ENCODE assay signal across 8 cellular contexts in genomic region chr9:117414906-117415583, GRCh38. TPM values are rescaled to one million over a fixed set of nuclear protein-coding genes. Genes with fewer than 3 reads are reported as not detected.
DNase-seq lines count a peak whose midpoint lies in the region; ATAC-seq and TF ChIP-seq lines count a peak whose summit lies in the region.

Gene ASTN2, minus strand, starts transcription at chr9:117415057. Its CDS starts 119 bp downstream, at chr9:117414938.

- H3K9me3 ChIP-seq in A673 (ENCODE audit: low read depth, low read length, poor library complexity, severe bottlenecking) = no peaks in the 10 kb centered on the region
- no peaks in the 10 kb centered on the region for H3K9me3 ChIP-seq in HUES48 (ENCODE audit: control insufficient read depth, insufficient read depth, low read length)

- CTCF ChIA-PET in A673 (lab: Charles Lee) = interaction anchor here (0.7 kb wide), 1 partner anchor 677 kb away, joined by 3 read pairs; no protein-coding TSS in a partner anchor

- H3K4me1 Mint-ChIP-seq in naive B cell (peaks cover 0 to 3% (median 0%) of the 10 kb centered on the region in 3 donors), immature natural killer cell (no peaks in the 10 kb centered on the region)

- TF ChIP-seq CTCF in A673 (conservative IDR thresholded peaks at IDR 0.05; ENCODE audit: low read depth, low read length) = no peak
- TF ChIP-seq CTCF in epithelial cell of proximal tubule (conservative IDR thresholded peaks at IDR 0.05; ENCODE audit: low read depth, low read length) = no peak

- peaks cover 25 to 40% (median 29%) of the 10 kb centered on the region in 3 donors for H3K27me3 Mint-ChIP-seq in naive B cell
- peaks cover 5 to 26% (median 15%) of the 10 kb centered on the region in 3 donors for H3K27me3 Mint-ChIP-seq in immature natural killer cell (ENCODE audit: low read depth in 3 of 3)

- H3K27ac Mint-ChIP-seq in naive B cell (no peak within 1 kb of the TSS), immature natural killer cell (no peak within 1 kb of the TSS)

- H3K36me3 ChIP-seq in A673 (ENCODE audit: insufficient read depth, low read length, poor library complexity, severe bottlenecking) = no peaks in the 10 kb centered on the region
- no peaks in the 10 kb centered on the region for H3K36me3 ChIP-seq in HUES48 (ENCODE audit: control insufficient read depth, insufficient read depth, low read length)

- peak within 1 kb of the TSS; percentile 31 for H3K4me3 ChIP-seq in A673 (ENCODE audit: low read depth, low read length, poor library complexity, severe bottlenecking)
- peak within 1 kb of the TSS; percentile 61 for H3K4me3 ChIP-seq in HUES48 (ENCODE audit: low read depth, low read length)
- peak within 1 kb of the TSS; percentile 39 for H3K4me3 ChIP-seq in epithelial cell of proximal tubule (ENCODE audit: low read depth, low read length)

- no peak for ATAC-seq in naive B cell (ENCODE audit: low read depth in 2 of 2)

- H3K4me3 Mint-ChIP-seq in naive B cell (peak within 1 kb of the TSS in 6 of 8 donors; percentile 15 to 50 (median 35)), immature natural killer cell (peak within 1 kb of the TSS in 1 of 5 donors; percentile 33)

- H3K36me3 Mint-ChIP-seq in naive B cell = no peaks in the 10 kb centered on the region
- H3K36me3 Mint-ChIP-seq in immature natural killer cell = no peaks in the 10 kb centered on the region

- no peak for DNase-seq in A673 (ENCODE audit: low spot score)
- no peak for DNase-seq in epithelial cell of proximal tubule (ENCODE audit: low read depth)
- DNase-seq in naive B cell = no peak
- no peak for DNase-seq in GOT3 (lab: John Stamatoyannopoulos, UW)
- DNase-seq in dedifferentiated amniotic fluid mesenchymal stem cell (ENCODE audit: extremely low spot score) = no peak
- DNase-seq in immature natural killer cell = no peak
- DNase-seq in mucosa of gallbladder (ENCODE audit: low spot score) = no peak

- intact Hi-C loops in A673 (cut with micrococcal nuclease; ENCODE audit: unreplicated experiment) = loop anchor here (5.0 kb wide), 2 partner anchors 258 to 338 kb away; no protein-coding TSS in a partner anchor

- no TSS peak for BruUV-seq in A673 (replicated peaks; lab: Mats Ljungman, UMichigan)

- H3K27me3 ChIP-seq in A673 (replicated peaks; ENCODE audit: insufficient read depth, low read depth, low read length, poor library complexity) = peaks cover 87% of the 10 kb centered on the region
- H3K27me3 ChIP-seq in HUES48 (ENCODE audit: control insufficient read depth, insufficient read depth, low read length) = peaks cover 75% of the 10 kb centered on the region

- H3K9ac ChIP-seq in HUES48 (ENCODE audit: low read depth, low read length) = no peak within 1 kb of the TSS

- no peak within 1 kb of the TSS for H3K27ac ChIP-seq in A673 (ENCODE audit: low read depth, low read length, poor library complexity, severe bottlenecking)
- H3K27ac ChIP-seq in HUES48 (ENCODE audit: low read depth, low read length) = no peak within 1 kb of the TSS

- POLR2A ChIA-PET in A673 (lab: Charles Lee; ENCODE audit: low non-redundant PET) = no interaction called here

- H3K9me3 Mint-ChIP-seq in naive B cell (peaks cover 0 to 2% (median 0%) of the 10 kb centered on the region in 7 donors), immature natural killer cell (peaks cover 0 to 8% (median 2%) of the 10 kb centered on the region in 6 donors)

- H3K4me1 ChIP-seq in A673 (ENCODE audit: insufficient read depth, low read length, poor library complexity, severe bottlenecking) (no peaks in the 10 kb centered on the region), HUES48 (ENCODE audit: control insufficient read depth, insufficient read depth, low read length) (peaks cover 8% of the 10 kb centered on the region)

RNA-seq across cellular contexts. Expression of gene ASTN2, which starts in this region (rescaled TPM):
- total RNA-seq in A673 (2021) (3.4 and 5.2 TPM in 2 replicates), epithelial cell of proximal tubule (4.1 and 4.4 TPM in 2 replicates), mucosa of gallbladder (4.4 TPM)
- polyA plus RNA-seq in naive B cell (ENCODE audit: low read depth in 6 of 6) (1 to 10 TPM in 4 of 6 donors, under 1 TPM in 1, not detected in 1; 0.89 to 2.5 (median 1.5) TPM), immature natural killer cell (1 to 10 TPM; 1.7 to 4.5 (median 2.2) TPM)
